In genomic region chr21:16330340-16331319, GRCh38 we compare ENCODE assay signal across 8 cellular contexts.
DNase-seq lines count a peak whose midpoint lies in the region; ATAC-seq, FAIRE-seq and TF ChIP-seq lines count a peak whose summit lies in the region.

No MANE protein-coding gene starts in this region.

- H3K4me1 Mint-ChIP-seq in stimulated activated naive B cell treated with anti-CD40 and anti-IgM and Interleukin-4, amounts not matched to agents 10 μg/mL and 1 μg/mL and 100 μg/mL, for 72 hours = no peaks in the 10 kb centered on the region

- CTCF ChIA-PET in K562 (lab: Yijun Ruan, JAX; ENCODE audit: low intra/inter-chr PET ratio) = no interaction called here

- no peaks in the 10 kb centered on the region for H3K36me3 ChIP-seq in K562 (ENCODE audit: control insufficient read depth, insufficient read depth, low read length)

- DNase-seq in DMS153 (lab: John Stamatoyannopoulos, UW) (peak; percentile 27), NCI-H446 treated with DMSO at 0.1 percent for 48 hours (lab: John Stamatoyannopoulos, UW) (peak; percentile 80), K562 (ENCODE audit: extremely low read depth in 1 of 4, low spot score in 3 of 4) (peak in 2 of 4 experiments; percentile 6 to 47), iPS-NIHi11 (ENCODE audit: low spot score) (peak; percentile 40), SHP77 (lab: John Stamatoyannopoulos, UW) (no peak)
- DNase-seq in stimulated activated naive B cell treated with anti-CD40 and anti-IgM and Interleukin-4, amounts not matched to agents 10 μg/mL and 1 μg/mL and 100 μg/mL, for 72 hours = no peak

- H3K27ac ChIP-seq in K562 (ENCODE audit: extremely low read depth, low read depth, low read length) = no peak overlapping the region

- POLR2A ChIA-PET in K562 (lab: Yijun Ruan, JAX) = no interaction called here

- no peak for FAIRE-seq in K562 (lab: Jason Lieb, UNC)

- no peak overlapping the region for H3K4me3 ChIP-seq in K562

- peak; percentile 52 to 64; a peak in 3 of 4 replicates for TF ChIP-seq RAD21 in K562 (CRISPR knock-in tag; conservative IDR thresholded peaks at IDR 0.05 in 1 of 2, IDR thresholded peaks at IDR 0.05 in 1 of 2)

- H3K4me3 Mint-ChIP-seq in stimulated activated naive B cell treated with anti-CD40 and anti-IgM and Interleukin-4, amounts not matched to agents 10 μg/mL and 1 μg/mL and 100 μg/mL, for 72 hours = no peak overlapping the region

- H3K27ac Mint-ChIP-seq in stimulated activated naive B cell treated with anti-CD40 and anti-IgM and Interleukin-4, amounts not matched to agents 10 μg/mL and 1 μg/mL and 100 μg/mL, for 72 hours = no peak overlapping the region

- WGBS in K562 (ENCODE audit: insufficient coverage, low coverage, missing lambda C conversion rate) = 2% methylated on average over 11 of the region's 11 CpGs

- H3K4me2 ChIP-seq in K562 (ENCODE audit: insufficient read depth, low read length) = no peak overlapping the region

- H2AFZ ChIP-seq in K562 (ENCODE audit: low read depth, low read length) = no peak overlapping the region

- no peak overlapping the region for H3K9ac ChIP-seq in K562 (ENCODE audit: insufficient read depth in 1 of 2, low read depth in 2 of 2, low read length in 2 of 2)

- H3K9me3 ChIP-seq in K562 (replicated peaks; ENCODE audit: control insufficient read depth, insufficient read depth, low read depth, low read length) = no peaks in the 10 kb centered on the region

- no peaks in the 10 kb centered on the region for H4K20me1 ChIP-seq in K562 (replicated peaks; ENCODE audit: control insufficient read depth, insufficient read depth, low read length)

- peak; percentile 88 for ATAC-seq in GM19351 (IDR thresholded peaks at IDR 0.05; ENCODE audit: unreplicated experiment)
- ATAC-seq in HG03442 (IDR thresholded peaks at IDR 0.05; ENCODE audit: unreplicated experiment) = peak; percentile 94
- peak; percentile 74 for ATAC-seq in K562
- ATAC-seq in stimulated activated naive B cell treated with anti-CD40 and anti-IgM and Interleukin-4, amounts not matched to agents 10 μg/mL and 1 μg/mL and 100 μg/mL, for 72 hours (replicated peaks) = peak; percentile 89 to 97

- H3K27me3 Mint-ChIP-seq in stimulated activated naive B cell treated with anti-CD40 and anti-IgM and Interleukin-4, amounts not matched to agents 10 μg/mL and 1 μg/mL and 100 μg/mL, for 72 hours = no peaks in the 10 kb centered on the region

- TF ChIP-seq POLR2A in K562 (conservative IDR thresholded peaks at IDR 0.05) = no peak

- no peaks in the 10 kb centered on the region for H3K9me1 ChIP-seq in K562 (ENCODE audit: control insufficient read depth, insufficient read depth, low read length)

- intact Hi-C loops in K562 (cut with micrococcal nuclease) = no loop called here

- in situ Hi-C loops in K562 (cut with MboI) = no loop called here

- H3K79me2 ChIP-seq in K562 (ENCODE audit: control insufficient read depth, insufficient read depth, low read length) = no peaks in the 10 kb centered on the region

- no peaks in the 10 kb centered on the region for H3K27me3 ChIP-seq in K562 (ENCODE audit: control insufficient read depth in 2 of 2, insufficient read depth in 2 of 2, low read length in 2 of 2)

- no TSS peak for BruUV-seq in K562 (replicated peaks; lab: Mats Ljungman, UMichigan)

- TF ChIP-seq EP300 in K562 (IDR thresholded peaks at IDR 0.05; ENCODE audit: low read length) = no peak

- H3K4me1 ChIP-seq in K562 (replicated peaks in 1 of 2; ENCODE audit: control insufficient read depth in 2 of 2, insufficient read depth in 2 of 2, low read length in 2 of 2) = no peaks in the 10 kb centered on the region

- no peaks in the 10 kb centered on the region for H3K36me3 Mint-ChIP-seq in stimulated activated naive B cell treated with anti-CD40 and anti-IgM and Interleukin-4, amounts not matched to agents 10 μg/mL and 1 μg/mL and 100 μg/mL, for 72 hours

- no peaks in the 10 kb centered on the region for H3K9me3 Mint-ChIP-seq in stimulated activated naive B cell treated with anti-CD40 and anti-IgM and Interleukin-4, amounts not matched to agents 10 μg/mL and 1 μg/mL and 100 μg/mL, for 72 hours

- peak in 2 of 3 experiments; percentile 40 to 48; a peak in 3 of 6 replicates for TF ChIP-seq CTCF in K562 (IDR thresholded peaks at IDR 0.05 in 2 of 3, conservative IDR thresholded peaks at IDR 0.05 in 1 of 3; ENCODE audit: insufficient read depth in 2 of 3, low read depth in 1 of 3, low read length in 3 of 3)

TF ChIP-seq in K562, 482 proteins besides CTCF, POLR2A, EP300 and RAD21:
- TF ChIP-seq DEAF1 (CRISPR knock-in tag; IDR thresholded peaks at IDR 0.05) = 0 out of 2 replicates have a peak, but pooled peaks have one; percentile 27
- TF ChIP-seq BCLAF1 (IDR thresholded peaks at IDR 0.05; ENCODE audit: borderline replicate concordance in 1 of 2, control insufficient read depth in 1 of 2, low read depth in 2 of 2, low read length in 1 of 2) = no peak

Comparison
In these comparisons a context has a peak if more than half of its experiments do, and no peak if none do; other contexts are left out.
1. DNase-seq: peak in DMS153 (single experiment), NCI-H446 treated with DMSO at 0.1 percent for 48 hours (single experiment) and iPS-NIHi11 (single experiment); none in stimulated activated naive B cell treated with anti-CD40 and anti-IgM and Interleukin-4, amounts not matched to agents 10 μg/mL and 1 μg/mL and 100 μg/mL, for 72 hours (single experiment) and SHP77 (0 of 2).
2. Peak in every context shown above with its lines, with median percentiles within 50 percentile points of each other: ATAC-seq.